1 cellular context compared by ENCODE assay signal in the genomic region with DNA sequence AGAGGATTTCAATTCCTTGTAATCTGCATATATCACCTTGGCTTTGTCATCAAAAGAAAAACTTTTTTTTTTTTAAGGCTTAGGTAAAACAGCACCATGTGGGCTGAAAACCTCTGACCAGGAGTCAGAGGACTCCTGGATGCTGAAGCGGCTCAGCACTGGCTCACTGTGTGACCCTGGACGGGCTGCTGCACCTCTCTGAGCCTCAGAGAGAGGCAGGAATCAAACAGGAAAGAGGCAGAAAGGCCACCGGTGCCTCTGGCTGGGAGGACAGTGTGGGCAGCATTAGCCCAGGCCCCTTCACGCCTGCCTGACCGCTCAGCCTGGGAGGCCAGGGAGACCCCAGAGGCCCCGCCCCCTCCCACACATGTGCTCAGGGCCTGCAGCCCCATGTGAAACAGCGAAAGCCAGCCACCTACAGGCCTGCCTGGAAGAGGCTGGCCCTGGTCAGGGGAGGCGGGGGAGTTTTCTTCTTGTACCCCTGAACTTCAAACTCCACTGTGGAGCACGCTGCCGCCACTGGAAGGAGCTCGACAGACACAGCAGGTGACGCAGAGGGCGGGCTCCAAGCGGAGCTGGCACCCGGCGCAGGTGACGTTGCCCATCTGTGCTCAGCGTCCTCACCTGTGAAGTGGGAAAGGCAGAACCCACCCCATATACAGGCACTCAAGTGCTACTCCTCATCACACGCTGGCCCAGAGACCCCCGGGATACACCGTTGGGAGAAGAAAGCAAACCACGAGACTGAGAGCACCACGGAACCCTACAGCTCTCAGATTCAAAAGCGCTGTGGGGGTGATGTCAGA.
A peak's percentile ranks its signal among the peaks of the same experiment; 100 is the strongest.
TF ChIP-seq lines count a peak whose summit lies in the region.

No MANE protein-coding gene starts in this region.

TF ChIP-seq in HepG2, 621 proteins besides CTCF, POLR2A, EP300 and RAD21:
- TF ChIP-seq, protein P1, sequence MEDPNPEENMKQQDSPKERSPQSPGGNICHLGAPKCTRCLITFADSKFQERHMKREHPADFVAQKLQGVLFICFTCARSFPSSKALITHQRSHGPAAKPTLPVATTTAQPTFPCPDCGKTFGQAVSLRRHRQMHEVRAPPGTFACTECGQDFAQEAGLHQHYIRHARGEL (CRISPR knock-in tag; IDR thresholded peaks at IDR 0.05) = no peak
- TF ChIP-seq ZFP1 (CRISPR knock-in tag; IDR thresholded peaks at IDR 0.05) (no peak), AGO2 (optimal IDR thresholded peaks at IDR 0.05; ENCODE audit: low read depth, low read length) (peak; percentile 27), ZNF12 (CRISPR knock-in tag; IDR thresholded peaks at IDR 0.05) (no peak), ZNF768 (CRISPR knock-in tag; IDR thresholded peaks at IDR 0.05) (peak; percentile 96), RXRA (CRISPR knock-in tag; IDR thresholded peaks at IDR 0.05) (peak; percentile 13; the same call in 1 of the 2 replicates)
- TF ChIP-seq, protein P2, sequence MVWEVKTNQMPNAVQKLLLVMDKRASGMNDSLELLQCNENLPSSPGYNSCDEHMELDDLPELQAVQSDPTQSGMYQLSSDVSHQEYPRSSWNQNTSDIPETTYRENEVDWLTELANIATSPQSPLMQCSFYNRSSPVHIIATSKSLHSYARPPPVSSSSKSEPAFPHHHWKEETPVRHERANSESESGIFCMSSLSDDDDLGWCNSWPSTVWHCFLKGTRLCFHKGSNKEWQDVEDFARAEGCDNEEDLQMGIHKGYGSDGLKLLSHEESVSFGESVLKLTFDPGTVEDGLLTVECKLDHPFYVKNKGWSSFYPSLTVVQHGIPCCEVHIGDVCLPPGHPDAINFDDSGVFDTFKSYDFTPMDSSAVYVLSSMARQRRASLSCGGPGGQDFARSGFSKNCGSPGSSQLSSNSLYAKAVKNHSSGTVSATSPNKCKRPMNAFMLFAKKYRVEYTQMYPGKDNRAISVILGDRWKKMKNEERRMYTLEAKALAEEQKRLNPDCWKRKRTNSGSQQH (CRISPR knock-in tag; IDR thresholded peaks at IDR 0.05; ENCODE audit: low read depth) = no peak
